ENCODE assay signal across 9 cellular contexts in the genomic region with DNA sequence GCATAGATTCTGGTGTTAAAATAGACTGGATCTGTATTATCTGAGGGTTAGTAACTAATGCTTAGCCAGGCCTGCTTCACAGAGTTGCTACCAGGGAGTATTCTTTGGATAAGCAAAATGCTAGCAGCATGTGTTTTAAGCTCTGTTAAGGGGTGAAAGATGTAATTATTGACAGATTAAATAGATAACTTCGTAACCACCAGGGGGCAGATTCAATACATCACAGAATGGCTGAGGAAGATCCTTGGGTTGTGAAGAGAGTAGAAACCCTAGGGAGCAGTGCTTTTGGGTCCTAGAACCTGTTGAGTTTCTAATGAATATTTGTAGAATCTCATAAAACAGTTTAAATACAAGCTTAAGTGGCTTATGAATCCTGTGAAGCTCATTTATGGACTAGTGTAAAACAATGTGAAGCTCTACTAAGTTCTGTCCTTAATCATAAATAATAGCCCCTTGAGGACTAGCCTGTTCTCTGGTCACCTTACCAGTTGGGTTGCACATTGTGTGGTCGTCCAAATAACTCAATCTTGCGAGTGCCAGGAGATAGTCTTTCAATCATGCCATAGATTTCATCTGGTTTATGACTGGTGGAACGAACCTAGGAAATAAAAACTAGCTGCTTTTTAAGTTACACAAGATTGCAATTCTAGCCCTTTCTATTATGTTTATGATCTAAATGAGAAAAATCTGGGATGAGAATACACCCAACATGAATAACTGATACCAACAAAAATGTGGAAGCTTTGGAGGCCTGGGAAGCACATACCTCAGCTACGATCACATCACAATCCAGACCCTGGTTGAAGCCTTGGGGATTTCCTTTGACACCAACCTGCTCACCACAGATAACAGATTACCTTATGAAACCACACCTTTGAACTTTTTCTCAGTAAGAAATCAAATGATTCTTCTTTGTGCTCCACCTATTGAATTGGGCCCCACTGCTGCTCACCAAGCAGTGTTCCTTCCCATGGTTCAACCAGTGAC. TPM values are rescaled to one million over a fixed set of nuclear protein-coding genes. Genes with fewer than 3 reads are reported as not detected.
A peak's percentile ranks its signal among the peaks of the same experiment; 100 is the strongest.
DNase-seq lines count a peak whose midpoint lies in the region; ATAC-seq, FAIRE-seq and TF ChIP-seq lines count a peak whose summit lies in the region.
"Had no signal": no experiment of that assay in that cellular context is flagged by ENCODE, and none has a peak within 500 bp of the region (broad histone marks: within the 10 kb centered on the region; RNA-seq: fewer than 3 reads in every experiment).

No MANE protein-coding gene starts in this region.

- H3K27me3 ChIP-seq in astrocyte (ENCODE audit: insufficient read depth, low read length) (no peaks in the 10 kb centered on the region), iPS-20b (ENCODE audit: insufficient read depth, low read length) (no peaks in the 10 kb centered on the region)

- ATAC-seq in activated CD8-positive, alpha-beta memory T cell treated with anti-CD3 and anti-CD28 coated beads, Interleukin-2, amount 10 ng/mL, durations not matched to agents 7 days and 5 days = peak; percentile 75
- ATAC-seq in HG03432 (IDR thresholded peaks at IDR 0.05; ENCODE audit: unreplicated experiment) (peak; percentile 54), HG02588 (IDR thresholded peaks at IDR 0.05; ENCODE audit: unreplicated experiment) (no peak)

- H3K9ac ChIP-seq in astrocyte (ENCODE audit: low read length) (no peak overlapping the region), iPS-20b (ENCODE audit: low read depth, low read length) (peak overlapping the region; percentile 21; the same call in 1 of the 2 replicates)

- H3K27ac Mint-ChIP-seq in activated CD8-positive, alpha-beta memory T cell treated with anti-CD3 and anti-CD28 coated beads, Interleukin-2, amount 10 ng/mL, durations not matched to agents 7 days and 5 days = peak overlapping the region; percentile 62
- H3K27ac Mint-ChIP-seq in astrocyte (ENCODE audit: unreplicated experiment) = peak overlapping the region; percentile 93

- H3K4me2 ChIP-seq in astrocyte (ENCODE audit: low read length) = no peak overlapping the region

- H3K4me3 Mint-ChIP-seq in activated CD8-positive, alpha-beta memory T cell treated with anti-CD3 and anti-CD28 coated beads, Interleukin-2, amount 10 ng/mL, durations not matched to agents 7 days and 5 days = no peak overlapping the region
- no peak overlapping the region for H3K4me3 Mint-ChIP-seq in astrocyte (ENCODE audit: unreplicated experiment)

- DNase-seq in activated CD8-positive, alpha-beta memory T cell treated with anti-CD3 and anti-CD28 coated beads, Interleukin-2, amount 10 ng/mL, durations not matched to agents 7 days and 5 days = no peak
- no peak for DNase-seq in activated CD8-positive, alpha-beta memory T cell treated with anti-CD3 and anti-CD28 coated beads for 24 hours
- DNase-seq in NCI-H748 treated with DMSO at 0.1 percent for 48 hours (lab: John Stamatoyannopoulos, UW) (peak; percentile 30), astrocyte (ENCODE audit: low read depth) (peak; percentile 16), superior temporal gyrus (ENCODE audit: extremely low spot score) (peak; percentile 79)

- peaks cover 8% of the 10 kb centered on the region for H4K20me1 ChIP-seq in astrocyte (ENCODE audit: insufficient read depth, low read length)

- no peaks in the 10 kb centered on the region for H3K9me3 ChIP-seq in astrocyte (ENCODE audit: insufficient read depth, low read depth, low read length)
- H3K9me3 ChIP-seq in iPS-20b (ENCODE audit: insufficient read depth, low read depth, low read length) = no peaks in the 10 kb centered on the region

- peaks cover 76% of the 10 kb centered on the region for H3K36me3 Mint-ChIP-seq in activated CD8-positive, alpha-beta memory T cell treated with anti-CD3 and anti-CD28 coated beads, Interleukin-2, amount 10 ng/mL, durations not matched to agents 7 days and 5 days
- H3K36me3 Mint-ChIP-seq in astrocyte (ENCODE audit: low read depth, unreplicated experiment) = peaks cover 34% of the 10 kb centered on the region

- CTCF ChIA-PET in activated CD8-positive, alpha-beta memory T cell treated with anti-CD3 and anti-CD28 coated beads, Interleukin-2, amount 10 ng/mL, durations not matched to agents 7 days and 5 days (lab: Charles Lee) = interaction anchor here (0.6 to 5.6 kb wide), 19 partner anchors 8 to 1071 kb away, joined by 3 to 49 read pairs (median 5); a partner anchor contains a TSS

- H3K27me3 Mint-ChIP-seq in activated CD8-positive, alpha-beta memory T cell treated with anti-CD3 and anti-CD28 coated beads, Interleukin-2, amount 10 ng/mL, durations not matched to agents 7 days and 5 days = no peaks in the 10 kb centered on the region
- H3K27me3 Mint-ChIP-seq in astrocyte (ENCODE audit: low read depth, unreplicated experiment) = no peaks in the 10 kb centered on the region

- no peaks in the 10 kb centered on the region for H3K9me3 Mint-ChIP-seq in activated CD8-positive, alpha-beta memory T cell treated with anti-CD3 and anti-CD28 coated beads, Interleukin-2, amount 10 ng/mL, durations not matched to agents 7 days and 5 days (ENCODE audit: low read depth)
- no peaks in the 10 kb centered on the region for H3K9me3 Mint-ChIP-seq in astrocyte (ENCODE audit: unreplicated experiment)

- no peak for FAIRE-seq in astrocyte (lab: Jason Lieb, UNC)
- FAIRE-seq: endometrium had no signal

- H2AFZ ChIP-seq in astrocyte (ENCODE audit: low read depth, low read length) = no peak overlapping the region

- H3K4me1 ChIP-seq in astrocyte (ENCODE audit: insufficient read depth, low read length) (no peaks in the 10 kb centered on the region), iPS-20b (ENCODE audit: insufficient read depth, low read length) (peaks cover 10% of the 10 kb centered on the region)

- H3K36me3 ChIP-seq in astrocyte (ENCODE audit: insufficient read depth, low read length) (peaks cover 66% of the 10 kb centered on the region), iPS-20b (ENCODE audit: insufficient read depth, low read depth, low read length) (peaks cover 95% of the 10 kb centered on the region)

- H3K27ac ChIP-seq in astrocyte (ENCODE audit: low read depth, low read length) (peak overlapping the region; percentile 8), iPS-20b (ENCODE audit: low read length) (no peak overlapping the region)

- peaks cover 7% of the 10 kb centered on the region for H3K79me2 ChIP-seq in astrocyte (ENCODE audit: insufficient read depth, low read length)

- no peak overlapping the region for H3K4me3 ChIP-seq in astrocyte (ENCODE audit: insufficient read depth, low read depth, low read length)
- no peak overlapping the region for H3K4me3 ChIP-seq in iPS-20b (ENCODE audit: low read length)

- H3K4me1 Mint-ChIP-seq in activated CD8-positive, alpha-beta memory T cell treated with anti-CD3 and anti-CD28 coated beads, Interleukin-2, amount 10 ng/mL, durations not matched to agents 7 days and 5 days = peaks cover 30% of the 10 kb centered on the region
- H3K4me1 Mint-ChIP-seq in astrocyte (ENCODE audit: low read depth, unreplicated experiment) = peaks cover 23% of the 10 kb centered on the region

- peak; percentile 43 for TF ChIP-seq CTCF in astrocyte (IDR thresholded peaks at IDR 0.05; ENCODE audit: insufficient read depth, low read depth, low read length)

RNA-seq across cellular contexts. Expression of a gene that starts 12.3 kb away (rescaled TPM):
- 10 to 100 TPM; 93.5 to 94.1 TPM for total RNA-seq in activated CD8-positive, alpha-beta memory T cell treated with anti-CD3 and anti-CD28 coated beads, Interleukin-2, amount 10 ng/mL, durations not matched to agents 7 days and 5 days
- total RNA-seq in astrocyte = 40.0 and 44.0 TPM in 2 replicates

RNA-seq across cellular contexts. Expression of a gene that starts 21.8 kb away (rescaled TPM):
- total RNA-seq in activated CD8-positive, alpha-beta memory T cell treated with anti-CD3 and anti-CD28 coated beads, Interleukin-2, amount 10 ng/mL, durations not matched to agents 7 days and 5 days = 10 to 100 TPM; 72.7 to 87.1 TPM
- total RNA-seq in astrocyte = 88.8 and 92.2 TPM in 2 replicates

RNA-seq across cellular contexts. Expression of a gene that starts 22.1 kb away (rescaled TPM):
- 10 to 100 TPM; 26.1 to 28.2 TPM for total RNA-seq in activated CD8-positive, alpha-beta memory T cell treated with anti-CD3 and anti-CD28 coated beads, Interleukin-2, amount 10 ng/mL, durations not matched to agents 7 days and 5 days
- total RNA-seq in astrocyte = 48.5 and 49.9 TPM in 2 replicates

RNA-seq across cellular contexts. Expression of a gene that starts 27.3 kb away (rescaled TPM):
- total RNA-seq in activated CD8-positive, alpha-beta memory T cell treated with anti-CD3 and anti-CD28 coated beads, Interleukin-2, amount 10 ng/mL, durations not matched to agents 7 days and 5 days = 1 to 10 TPM; 1.3 to 1.5 TPM
- 28.3 and 34.5 TPM in 2 replicates for total RNA-seq in astrocyte

RNA-seq across cellular contexts. Expression of a gene that starts 42.9 kb away (rescaled TPM):
- total RNA-seq in activated CD8-positive, alpha-beta memory T cell treated with anti-CD3 and anti-CD28 coated beads, Interleukin-2, amount 10 ng/mL, durations not matched to agents 7 days and 5 days = 100 to 1,000 TPM; 130 to 138 TPM
- 108 and 111 TPM in 2 replicates for total RNA-seq in astrocyte

Comparison
In these comparisons a context has a peak if more than half of its experiments do, and no peak if none do; other contexts are left out.
1. DNase-seq: peak in NCI-H748 treated with DMSO at 0.1 percent for 48 hours (single experiment), astrocyte (single experiment) and superior temporal gyrus (single experiment); none in activated CD8-positive, alpha-beta memory T cell treated with anti-CD3 and anti-CD28 coated beads, Interleukin-2, amount 10 ng/mL, durations not matched to agents 7 days and 5 days (single experiment) and activated CD8-positive, alpha-beta memory T cell treated with anti-CD3 and anti-CD28 coated beads for 24 hours (single experiment).